In genomic region chr2:8409461-8410260, GRCh38 we compare ENCODE assay signal across 15 cellular contexts.
DNase-seq lines count a peak whose midpoint lies in the region; ATAC-seq, FAIRE-seq and TF ChIP-seq lines count a peak whose summit lies in the region.
"Had no signal": no experiment of that assay in that cellular context is flagged by ENCODE, and none has a peak within 500 bp of the region (broad histone marks: within the 10 kb centered on the region; RNA-seq: fewer than 3 reads in every experiment).

No MANE protein-coding gene starts in this region.

- H3K36me3 Mint-ChIP-seq in activated B cell treated with CpG ODN at 0.5 μM for 24 hours (ENCODE audit: low read depth) (no peaks in the 10 kb centered on the region), glutamatergic neuron (ENCODE audit: unreplicated experiment) (no peaks in the 10 kb centered on the region)

- H4K20me1 ChIP-seq in HepG2 (ENCODE audit: insufficient read depth, low read length) = no peaks in the 10 kb centered on the region
- H4K20me1 ChIP-seq: BLaER1 treated with 17β-estradiol and CSF1 and Interleukin-3, amounts not matched to agents 10 nM and 100 nM had no signal

- H3K27me3 ChIP-seq in liver (ENCODE audit: control insufficient read depth in 4 of 4, insufficient read depth in 4 of 4, low read length in 3 of 4) = no peaks in the 10 kb centered on the region
- H3K27me3 ChIP-seq in HepG2 (ENCODE audit: control insufficient read depth in 1 of 2, insufficient read depth in 2 of 2, low read length in 2 of 2) = no peaks in the 10 kb centered on the region; a peak in 1 of 5 replicates
- no peaks in the 10 kb centered on the region for H3K27me3 ChIP-seq in trophoblast cell (ENCODE audit: insufficient read depth, low read length)
- H3K27me3 ChIP-seq in suprapubic skin = no peaks in the 10 kb centered on the region
- H3K27me3 ChIP-seq: BLaER1 treated with 17β-estradiol and CSF1 and Interleukin-3, amounts not matched to agents 10 nM and 100 nM had no signal

- H3K14ac ChIP-seq in trophoblast cell (ENCODE audit: low read length) = no peak overlapping the region

- no peak overlapping the region for H4K8ac ChIP-seq in trophoblast cell (ENCODE audit: low read depth, low read length)

- peaks cover 11% of the 10 kb centered on the region for H3K4me1 Mint-ChIP-seq in activated B cell treated with CpG ODN at 0.5 μM for 24 hours
- peaks cover 5% of the 10 kb centered on the region for H3K4me1 Mint-ChIP-seq in glutamatergic neuron (ENCODE audit: low read depth, unreplicated experiment)

- no peaks in the 10 kb centered on the region for H3K9me3 Mint-ChIP-seq in activated B cell treated with CpG ODN at 0.5 μM for 24 hours
- peaks cover under 1% of the 10 kb centered on the region for H3K9me3 Mint-ChIP-seq in glutamatergic neuron (ENCODE audit: unreplicated experiment)

- POLR2A ChIA-PET in HepG2 (lab: Yijun Ruan, JAX) = no interaction called here
- POLR2A ChIA-PET in activated B cell treated with CpG ODN at 0.5 μM for 24 hours (lab: Charles Lee) = no interaction called here

- H3K18ac ChIP-seq in trophoblast cell (ENCODE audit: low read length) = no peak overlapping the region

- no TSS peak for BruUV-seq in HepG2 (replicated peaks; lab: Mats Ljungman, UMichigan)

- H3K36me3 ChIP-seq in liver (ENCODE audit: control insufficient read depth in 4 of 4, insufficient read depth in 3 of 4, low read depth in 1 of 4, low read length in 3 of 4) (no peaks in the 10 kb centered on the region), HepG2 (replicated peaks in 1 of 2; ENCODE audit: control insufficient read depth in 1 of 2, insufficient read depth in 2 of 2, low read length in 2 of 2) (no peaks in the 10 kb centered on the region), trophoblast cell (ENCODE audit: control insufficient read depth in 1 of 2, insufficient read depth in 2 of 2, low read length in 2 of 2) (no peaks in the 10 kb centered on the region), suprapubic skin (no peaks in the 10 kb centered on the region)
- H3K36me3 ChIP-seq: BLaER1 treated with 17β-estradiol and CSF1 and Interleukin-3, amounts not matched to agents 10 nM and 100 nM had no signal

- 67% methylated on average over 5 of the region's 5 CpGs for WGBS in liver
- 81% methylated on average over 5 of the region's 5 CpGs for WGBS in HepG2 (ENCODE audit: low lambda C conversion rate)
- WGBS in trophoblast cell (ENCODE audit: extremely low coverage, insufficient coverage, insufficient read length) = no CpG with 5 or more reads among the region's 5 CpGs
- WGBS in suprapubic skin = 93% methylated on average over 5 of the region's 5 CpGs

- CTCF ChIA-PET in HepG2 (lab: Yijun Ruan, JAX; ENCODE audit: low intra/inter-chr PET ratio, low total read pairs) (no interaction called here), activated B cell treated with CpG ODN at 0.5 μM for 24 hours (lab: Charles Lee) (no interaction called here)

- H3K27ac Mint-ChIP-seq in activated B cell treated with CpG ODN at 0.5 μM for 24 hours = peak overlapping the region; percentile 33
- no peak overlapping the region for H3K27ac Mint-ChIP-seq in glutamatergic neuron (ENCODE audit: unreplicated experiment)

- TF ChIP-seq EP300 in HepG2 (IDR thresholded peaks at IDR 0.05; ENCODE audit: low read depth in 2 of 2, low read length in 2 of 2) (no peak), HepG2 (CRISPR knock-in tag; IDR thresholded peaks at IDR 0.05; ENCODE audit: borderline replicate concordance) (no peak), suprapubic skin (IDR thresholded peaks at IDR 0.05) (no peak)

- in situ Hi-C loops in HepG2 (cut with HindIII; ENCODE audit: extremely low pct_ligation_motif_present, low pct_unique_long_range_greater_than_20kb) = no loop called here

- TF ChIP-seq POLR2A in HepG2 (IDR thresholded peaks at IDR 0.05; ENCODE audit: insufficient read depth in 1 of 2, low read depth in 2 of 2, low read length in 2 of 2) = no peak
- TF ChIP-seq POLR2A in suprapubic skin (IDR thresholded peaks at IDR 0.05) = no peak

- FAIRE-seq in HepG2 (lab: Jason Lieb, UNC) = no peak
- FAIRE-seq: frontal cortex, G401.6, keratinocyte had no signal

- no peak overlapping the region for H3K23ac ChIP-seq in trophoblast cell (ENCODE audit: low read length)

- H4K12ac ChIP-seq in trophoblast cell (ENCODE audit: low read depth, low read length) = no peak overlapping the region

- no peak overlapping the region for H2BK12ac ChIP-seq in trophoblast cell (ENCODE audit: low read length)

- intact Hi-C loops in HepG2 (cut with micrococcal nuclease; ENCODE audit: unreplicated experiment) = loop anchor here (5.0 to 10.0 kb wide), 4 partner anchors 93 to 282 kb away; partner anchors contain the start of gene ID2
- intact Hi-C loops in activated B cell treated with CpG ODN at 0.5 μM for 24 hours (cut with micrococcal nuclease) = no loop called here

- no peak overlapping the region for H3K4me3 Mint-ChIP-seq in activated B cell treated with CpG ODN at 0.5 μM for 24 hours
- H3K4me3 Mint-ChIP-seq in glutamatergic neuron (ENCODE audit: unreplicated experiment) = no peak overlapping the region

- H3K27ac ChIP-seq in liver (ENCODE audit: low read depth in 1 of 2, low read length in 2 of 2) (peak overlapping the region; percentile 56 to 78), HepG2 (ENCODE audit: extremely low read length, insufficient read depth, low read length) (no peak overlapping the region), trophoblast cell (ENCODE audit: low read depth, low read length) (no peak overlapping the region), suprapubic skin (no peak overlapping the region)

- H3K4me3 ChIP-seq in liver (ENCODE audit: low read depth in 1 of 3, low read length in 3 of 3) (no peak overlapping the region), HepG2 (replicated peaks in 1 of 3; ENCODE audit: insufficient read depth in 1 of 3, low read depth in 2 of 3, low read length in 3 of 3) (no peak overlapping the region), trophoblast cell (ENCODE audit: low read depth, low read length) (no peak overlapping the region), suprapubic skin (no peak overlapping the region)
- H3K4me3 ChIP-seq: BLaER1 treated with 17β-estradiol and CSF1 and Interleukin-3, amounts not matched to agents 10 nM and 100 nM had no signal

- no peak overlapping the region for H2AK5ac ChIP-seq in trophoblast cell (ENCODE audit: low read length)

- TF ChIP-seq RAD21 in liver (IDR thresholded peaks at IDR 0.05) = peak; percentile 24 to 47
- TF ChIP-seq RAD21 in HepG2 (CRISPR knock-in tag; IDR thresholded peaks at IDR 0.05) = no peak

- ATAC-seq in HepG2 (no peak), activated B cell treated with CpG ODN at 0.5 μM for 24 hours (ENCODE audit: low read depth) (no peak)

- H3K79me2 ChIP-seq in HepG2 (ENCODE audit: insufficient read depth, low read length) (no peaks in the 10 kb centered on the region), trophoblast cell (ENCODE audit: control insufficient read depth, insufficient read depth, low read length, poor library complexity) (no peaks in the 10 kb centered on the region)

- no peak overlapping the region for H2BK5ac ChIP-seq in trophoblast cell (ENCODE audit: low read depth, low read length, poor library complexity)

- no peak overlapping the region for H3K4me2 ChIP-seq in HepG2 (ENCODE audit: low read depth, low read length)
- H3K4me2 ChIP-seq in trophoblast cell (ENCODE audit: low read length) = no peak overlapping the region

- no peak overlapping the region for H3K4ac ChIP-seq in trophoblast cell (ENCODE audit: low read depth, low read length)

- H4K91ac ChIP-seq in trophoblast cell (ENCODE audit: low read depth, low read length) = no peak overlapping the region

- H2AFZ ChIP-seq in HepG2 (ENCODE audit: low read length) (no peak overlapping the region), trophoblast cell (ENCODE audit: insufficient read depth, low read length, poor library complexity) (no peak overlapping the region)

- H3K27me3 Mint-ChIP-seq in activated B cell treated with CpG ODN at 0.5 μM for 24 hours (peaks cover 12% of the 10 kb centered on the region), glutamatergic neuron (ENCODE audit: unreplicated experiment) (peaks cover 6% of the 10 kb centered on the region)

- peaks cover 19 to 47% (median 35%) of the 10 kb centered on the region in 4 donors for H3K4me1 ChIP-seq in liver (ENCODE audit: control insufficient read depth in 4 of 4, insufficient read depth in 4 of 4, low read length in 3 of 4)
- H3K4me1 ChIP-seq in HepG2 (ENCODE audit: insufficient read depth, low read length) = peaks cover 49% of the 10 kb centered on the region
- peaks cover 7 to 10% of the 10 kb centered on the region in 2 experiments for H3K4me1 ChIP-seq in trophoblast cell (ENCODE audit: control insufficient read depth in 1 of 2, insufficient read depth in 2 of 2, low read length in 2 of 2)
- peaks cover 15% of the 10 kb centered on the region for H3K4me1 ChIP-seq in suprapubic skin

- no peaks in the 10 kb centered on the region for H3K9me3 ChIP-seq in liver (ENCODE audit: control insufficient read depth in 4 of 4, low read length in 3 of 4)
- no peaks in the 10 kb centered on the region for H3K9me3 ChIP-seq in HepG2 (ENCODE audit: low read length)
- H3K9me3 ChIP-seq in trophoblast cell (ENCODE audit: insufficient read depth, low read depth, low read length) = no peaks in the 10 kb centered on the region
- H3K9me3 ChIP-seq in suprapubic skin = no peaks in the 10 kb centered on the region
- H3K9me3 ChIP-seq: BLaER1 treated with 17β-estradiol and CSF1 and Interleukin-3, amounts not matched to agents 10 nM and 100 nM had no signal

- no peak for DNase-seq in HepG2 (ENCODE audit: low spot score)
- no peak for DNase-seq in activated B cell treated with CpG ODN at 0.5 μM for 24 hours
- DNase-seq in glutamatergic neuron = peak; percentile 34
- no peak for DNase-seq in NCI-H1417 treated with DMSO at 0.1 percent for 48 hours (lab: John Stamatoyannopoulos, UW)
- DNase-seq in trophoblast cell = no peak
- no peak for DNase-seq in suprapubic skin (ENCODE audit: low spot score in 2 of 2)
- DNase-seq in HK-2 (ENCODE audit: unreplicated experiment) = no peak
- DNase-seq: effector CD4-positive, alpha-beta T cell; NCI-H1105; NCI-H446 treated with DMSO at 0.1 percent for 48 hours had no signal

- TF ChIP-seq CTCF in liver (IDR thresholded peaks at IDR 0.05; ENCODE audit: low read depth, low read length, missing input control) = no peak
- no peak for TF ChIP-seq CTCF in HepG2 (CRISPR knock-in tag; IDR thresholded peaks at IDR 0.05)
- TF ChIP-seq CTCF in activated B cell treated with CpG ODN at 0.5 μM for 24 hours (IDR thresholded peaks at IDR 0.05) = no peak
- no peak for TF ChIP-seq CTCF in glutamatergic neuron (IDR thresholded peaks at IDR 0.05; ENCODE audit: partially characterized antibody, unreplicated experiment)
- no peak for TF ChIP-seq CTCF in suprapubic skin (IDR thresholded peaks at IDR 0.05)

- H3K9ac ChIP-seq in liver (ENCODE audit: low read depth in 1 of 2, low read length in 2 of 2) (peak overlapping the region in 1 of 2 donors; percentile 27), HepG2 (ENCODE audit: insufficient read depth, low read depth, low read length) (no peak overlapping the region), trophoblast cell (ENCODE audit: low read length) (no peak overlapping the region)
- H3K9ac ChIP-seq: BLaER1 treated with 17β-estradiol and CSF1 and Interleukin-3, amounts not matched to agents 10 nM and 100 nM had no signal

- no peak overlapping the region for H2BK120ac ChIP-seq in trophoblast cell (ENCODE audit: insufficient read depth, low read length, poor library complexity)

- H3K79me1 ChIP-seq in trophoblast cell (ENCODE audit: low read length) = peaks cover 5% of the 10 kb centered on the region

Comparison
In these comparisons a context has a peak if more than half of its experiments do, and no peak if none do; other contexts are left out.
1. H3K27ac ChIP-seq: peak in liver (2 of 2); none in HepG2 (single experiment), trophoblast cell (single experiment) and suprapubic skin (single experiment).